10 cellular contexts compared by ENCODE assay signal in genomic region chr2:144937899-144938298, GRCh38.
A peak's percentile ranks its signal among the peaks of the same experiment; 100 is the strongest.
DNase-seq lines count a peak whose midpoint lies in the region; ATAC-seq and TF ChIP-seq lines count a peak whose summit lies in the region.
"Had no signal": no experiment of that assay in that cellular context is flagged by ENCODE, and none has a peak within 500 bp of the region (broad histone marks: within the 10 kb centered on the region; RNA-seq: fewer than 3 reads in every experiment).

No MANE protein-coding gene starts in this region.

- peaks cover 42% of the 10 kb centered on the region for H3K4me1 Mint-ChIP-seq in type B pancreatic cell (ENCODE audit: unreplicated experiment)

- H3K9ac ChIP-seq in SK-N-MC (ENCODE audit: insufficient read length): peak overlapping the region; percentile 52

- TF ChIP-seq CTCF in fibroblast of mammary gland (conservative IDR thresholded peaks at IDR 0.05; ENCODE audit: control insufficient read depth, insufficient read depth, low read depth, low read length): no peak
- TF ChIP-seq CTCF in type B pancreatic cell (conservative IDR thresholded peaks at IDR 0.05): no peak
- no peak for TF ChIP-seq CTCF in WERI-Rb-1 (IDR thresholded peaks at IDR 0.05; ENCODE audit: low read depth, low read length)

- no peaks in the 10 kb centered on the region for H3K27me3 ChIP-seq in WERI-Rb-1 (ENCODE audit: insufficient read depth, low read depth, severe bottlenecking)

- peak overlapping the region; percentile 95 for H3K27ac ChIP-seq in SK-N-MC
- no peak overlapping the region for H3K27ac ChIP-seq in WERI-Rb-1

- H3K9me3 Mint-ChIP-seq in type B pancreatic cell: peaks cover 3% of the 10 kb centered on the region

- peak overlapping the region; percentile 51 for H3K4me3 ChIP-seq in SK-N-MC
- no peak overlapping the region for H3K4me3 ChIP-seq in fibroblast of mammary gland (ENCODE audit: control insufficient read depth, low read depth, low read length)
- H3K4me3 ChIP-seq in WERI-Rb-1 (ENCODE audit: low read depth, low read length): no peak overlapping the region

- H3K9me3 ChIP-seq in SK-N-MC (ENCODE audit: low read depth, low read length) (no peaks in the 10 kb centered on the region), WERI-Rb-1 (ENCODE audit: severe bottlenecking) (no peaks in the 10 kb centered on the region)

- H3K36me3 ChIP-seq in SK-N-MC (ENCODE audit: insufficient read depth, low read length): no peaks in the 10 kb centered on the region
- H3K36me3 ChIP-seq in WERI-Rb-1: no peaks in the 10 kb centered on the region

- H3K36me3 Mint-ChIP-seq in type B pancreatic cell: peaks cover 3% of the 10 kb centered on the region

- H3K27me3 Mint-ChIP-seq in type B pancreatic cell: peaks cover 14% of the 10 kb centered on the region

- no peak for ATAC-seq in GM19351 (IDR thresholded peaks at IDR 0.05; ENCODE audit: unreplicated experiment)

- no peak for DNase-seq in SK-N-MC (ENCODE audit: low read depth, low spot score)
- peak; percentile 77 for DNase-seq in fibroblast of mammary gland (ENCODE audit: low read depth)
- DNase-seq in myocyte (ENCODE audit: low read depth): peak; percentile 52
- no peak for DNase-seq in type B pancreatic cell (ENCODE audit: extremely low spot score, unreplicated experiment)
- no peak for DNase-seq in NCI-H510A treated with DMSO at 0.1 percent for 48 hours (lab: John Stamatoyannopoulos, UW)
- no peak for DNase-seq in WERI-Rb-1
- DNase-seq in NCI-H345 (lab: John Stamatoyannopoulos, UW): no peak
- DNase-seq: DND-41; effector CD4-positive, alpha-beta T cell had no signal

- peak overlapping the region; percentile 15 for H3K27ac Mint-ChIP-seq in type B pancreatic cell

- no peak overlapping the region for H3K4me3 Mint-ChIP-seq in type B pancreatic cell

Comparison
In these comparisons a context has a peak if more than half of its experiments do, and no peak if none do; other contexts are left out.
1. DNase-seq: peak in fibroblast of mammary gland (single experiment) and myocyte (single experiment); none in SK-N-MC (single experiment), type B pancreatic cell (single experiment), NCI-H510A treated with DMSO at 0.1 percent for 48 hours (single experiment), WERI-Rb-1 (single experiment) and NCI-H345 (single experiment).